ENCODE assay signal across 19 cellular contexts in the genomic region with DNA sequence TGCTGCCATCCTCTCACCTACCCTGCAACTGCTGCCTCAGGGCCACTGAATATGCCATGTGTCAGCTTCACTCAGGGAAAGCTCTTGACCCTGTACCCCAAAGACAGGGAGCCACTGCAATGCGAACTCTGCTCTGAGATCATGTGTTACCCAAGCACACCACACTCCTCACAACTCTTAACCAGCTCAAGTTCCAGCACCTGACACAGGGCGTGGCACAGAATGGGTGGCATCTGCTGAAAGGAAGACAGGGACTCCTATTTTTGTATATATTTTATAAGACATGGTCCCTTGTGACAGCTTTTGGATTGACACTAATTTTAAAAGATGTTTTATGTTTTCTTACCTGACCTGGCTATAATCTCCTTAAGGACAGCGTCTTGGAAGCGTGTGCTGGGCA. TPM values are rescaled to one million over a fixed set of nuclear protein-coding genes. Genes with fewer than 3 reads are reported as not detected.
DNase-seq lines count a peak whose midpoint lies in the region; ATAC-seq and TF ChIP-seq lines count a peak whose summit lies in the region.
"Had no signal": no experiment of that assay in that cellular context is flagged by ENCODE, and none has a peak within 500 bp of the region (broad histone marks: within the 10 kb centered on the region; RNA-seq: fewer than 3 reads in every experiment).

No MANE protein-coding gene starts in this region.

- no peak for DNase-seq in activated CD8-positive, alpha-beta memory T cell treated with anti-CD3 and anti-CD28 coated beads, Interleukin-2, amount 10 ng/mL, durations not matched to agents 7 days and 5 days
- DNase-seq in activated CD8-positive, alpha-beta memory T cell treated with anti-CD3 and anti-CD28 coated beads for 24 hours, result no peak
- peak in 2 of 3 donors; percentile 61 to 73 for DNase-seq in Peyer's patch
- no peak for DNase-seq in endothelial cell (ENCODE audit: low spot score)
- DNase-seq in progenitor cell of endocrine pancreas (ENCODE audit: low spot score, unreplicated experiment), result no peak
- DNase-seq: ACHN; GF-D8; NCI-H187 treated with DMSO at 0.1 percent for 48 hours; NCI-H526; stimulated activated CD4-positive, alpha-beta T cell treated with anti-CD3 and anti-CD28 coated beads, Interleukin-2, amount 100 ng/mL, for 48 hours; stimulated activated CD8-positive, alpha-beta memory T cell treated with anti-CD3 and anti-CD28 coated beads, Interleukin-4, amount 100 ng/mL, for 48 hours had no signal

- no peaks in the 10 kb centered on the region for H3K27me3 Mint-ChIP-seq in activated CD8-positive, alpha-beta memory T cell treated with anti-CD3 and anti-CD28 coated beads, Interleukin-2, amount 10 ng/mL, durations not matched to agents 7 days and 5 days
- H3K27me3 Mint-ChIP-seq in endothelial cell (ENCODE audit: unreplicated experiment) (peaks cover 15% of the 10 kb centered on the region), progenitor cell of endocrine pancreas (no peaks in the 10 kb centered on the region)

- CTCF ChIA-PET in activated CD8-positive, alpha-beta memory T cell treated with anti-CD3 and anti-CD28 coated beads, Interleukin-2, amount 10 ng/mL, durations not matched to agents 7 days and 5 days (lab: Charles Lee), result interaction anchor here (0.9 to 1.6 kb wide), 2 partner anchors 10 to 13 kb away, joined by 3 to 4 read pairs; no protein-coding TSS in a partner anchor

- peak overlapping the region; percentile 16 for H3K27ac Mint-ChIP-seq in activated CD8-positive, alpha-beta memory T cell treated with anti-CD3 and anti-CD28 coated beads, Interleukin-2, amount 10 ng/mL, durations not matched to agents 7 days and 5 days
- peak overlapping the region; percentile 38 for H3K27ac Mint-ChIP-seq in endothelial cell (ENCODE audit: unreplicated experiment)
- H3K27ac Mint-ChIP-seq in progenitor cell of endocrine pancreas, result peak overlapping the region; percentile 72

- H3K4me3 ChIP-seq in Peyer's patch, result no peak overlapping the region
- H3K4me3 ChIP-seq: tibial nerve had no signal

- H3K9me3 ChIP-seq in Peyer's patch, result no peaks in the 10 kb centered on the region
- H3K9me3 ChIP-seq: tibial nerve had no signal

- no peak overlapping the region for H3K4me3 Mint-ChIP-seq in activated CD8-positive, alpha-beta memory T cell treated with anti-CD3 and anti-CD28 coated beads, Interleukin-2, amount 10 ng/mL, durations not matched to agents 7 days and 5 days
- H3K4me3 Mint-ChIP-seq in endothelial cell (ENCODE audit: unreplicated experiment), result no peak overlapping the region
- H3K4me3 Mint-ChIP-seq in progenitor cell of endocrine pancreas (ENCODE audit: low read depth), result no peak overlapping the region
- H3K4me3 Mint-ChIP-seq: WTC11 had no signal

- TF ChIP-seq POLR2A in Peyer's patch (IDR thresholded peaks at IDR 0.05), result no peak

- H3K27ac ChIP-seq in Peyer's patch, result peak overlapping the region in 2 of 4 donors; percentile 18 to 65
- H3K27ac ChIP-seq: tibial nerve had no signal

- no peaks in the 10 kb centered on the region for H3K27me3 ChIP-seq in Peyer's patch
- H3K27me3 ChIP-seq: tibial nerve had no signal

- no peak for TF ChIP-seq CTCF in Peyer's patch (IDR thresholded peaks at IDR 0.05)
- no peak for TF ChIP-seq CTCF in endothelial cell (IDR thresholded peaks at IDR 0.05; ENCODE audit: unreplicated experiment)
- TF ChIP-seq CTCF in progenitor cell of endocrine pancreas (IDR thresholded peaks at IDR 0.05; ENCODE audit: unreplicated experiment), result no peak

- peaks cover 0 to 44% (median 2%) of the 10 kb centered on the region in 4 donors for H3K4me1 ChIP-seq in Peyer's patch

- ATAC-seq in activated CD8-positive, alpha-beta memory T cell treated with anti-CD3 and anti-CD28 coated beads, Interleukin-2, amount 10 ng/mL, durations not matched to agents 7 days and 5 days, result no peak
- ATAC-seq in HG03025 (IDR thresholded peaks at IDR 0.05; ENCODE audit: low FRiP score, unreplicated experiment), result no peak
- no peak for ATAC-seq in HG02623 (IDR thresholded peaks at IDR 0.05; ENCODE audit: unreplicated experiment)
- ATAC-seq in HG03175 (IDR thresholded peaks at IDR 0.05; ENCODE audit: unreplicated experiment), result no peak
- ATAC-seq: sciatic nerve, WTC11 had no signal

- peaks cover 0 to 73% (median 0%) of the 10 kb centered on the region in 3 donors for H3K36me3 ChIP-seq in Peyer's patch

- peaks cover 38% of the 10 kb centered on the region for H3K36me3 Mint-ChIP-seq in activated CD8-positive, alpha-beta memory T cell treated with anti-CD3 and anti-CD28 coated beads, Interleukin-2, amount 10 ng/mL, durations not matched to agents 7 days and 5 days
- H3K36me3 Mint-ChIP-seq in endothelial cell (ENCODE audit: low read depth, unreplicated experiment), result peaks cover 19% of the 10 kb centered on the region
- peaks cover 29% of the 10 kb centered on the region for H3K36me3 Mint-ChIP-seq in progenitor cell of endocrine pancreas (ENCODE audit: insufficient read depth)

- no peaks in the 10 kb centered on the region for H3K9me3 Mint-ChIP-seq in activated CD8-positive, alpha-beta memory T cell treated with anti-CD3 and anti-CD28 coated beads, Interleukin-2, amount 10 ng/mL, durations not matched to agents 7 days and 5 days (ENCODE audit: low read depth)
- H3K9me3 Mint-ChIP-seq in endothelial cell (ENCODE audit: unreplicated experiment) (no peaks in the 10 kb centered on the region), progenitor cell of endocrine pancreas (ENCODE audit: low read depth) (no peaks in the 10 kb centered on the region)
- H3K9me3 Mint-ChIP-seq: WTC11 had no signal

- peaks cover 18% of the 10 kb centered on the region for H3K4me1 Mint-ChIP-seq in activated CD8-positive, alpha-beta memory T cell treated with anti-CD3 and anti-CD28 coated beads, Interleukin-2, amount 10 ng/mL, durations not matched to agents 7 days and 5 days
- H3K4me1 Mint-ChIP-seq in endothelial cell (ENCODE audit: unreplicated experiment) (peaks cover 16% of the 10 kb centered on the region), progenitor cell of endocrine pancreas (ENCODE audit: low read depth) (no peaks in the 10 kb centered on the region)

RNA-seq across cellular contexts. Expression of a gene that starts 10.7 kb away (rescaled TPM):
- 100 to 1,000 TPM; 117 to 120 TPM for total RNA-seq in activated CD8-positive, alpha-beta memory T cell treated with anti-CD3 and anti-CD28 coated beads, Interleukin-2, amount 10 ng/mL, durations not matched to agents 7 days and 5 days
- total RNA-seq in Peyer's patch, result 100 to 1,000 TPM; 180 to 441 (median 280) TPM
- 53.1 TPM for total RNA-seq in endothelial cell (ENCODE audit: unreplicated experiment)
- total RNA-seq in progenitor cell of endocrine pancreas, result 113 and 123 TPM in 2 replicates

RNA-seq across cellular contexts. Expression of a gene that starts 17.5 kb away (rescaled TPM):
- total RNA-seq in activated CD8-positive, alpha-beta memory T cell treated with anti-CD3 and anti-CD28 coated beads, Interleukin-2, amount 10 ng/mL, durations not matched to agents 7 days and 5 days, result 100 to 1,000 TPM; 268 to 391 TPM
- total RNA-seq in Peyer's patch (100 to 1,000 TPM in 1 of 4 donors, 10 to 100 TPM in 3; 74.8 to 135 (median 81.4) TPM), endothelial cell (ENCODE audit: unreplicated experiment) (162 TPM), progenitor cell of endocrine pancreas (214 and 223 TPM in 2 replicates)

RNA-seq across cellular contexts. Expression of a gene that starts 34.7 kb away (rescaled TPM):
- not detected for total RNA-seq in activated CD8-positive, alpha-beta memory T cell treated with anti-CD3 and anti-CD28 coated beads, Interleukin-2, amount 10 ng/mL, durations not matched to agents 7 days and 5 days
- total RNA-seq in Peyer's patch (not detected), endothelial cell (ENCODE audit: unreplicated experiment) (not detected), progenitor cell of endocrine pancreas (not detected in 2 replicates)
- total RNA-seq: HT-29, liver, sciatic nerve, tibial nerve, WTC11 had no signal

Comparison
In these comparisons a context has a peak if more than half of its experiments do, and no peak if none do; other contexts are left out.
1. DNase-seq: peak in Peyer's patch (2 of 3); none in activated CD8-positive, alpha-beta memory T cell treated with anti-CD3 and anti-CD28 coated beads, Interleukin-2, amount 10 ng/mL, durations not matched to agents 7 days and 5 days (single experiment), activated CD8-positive, alpha-beta memory T cell treated with anti-CD3 and anti-CD28 coated beads for 24 hours (single experiment), endothelial cell (single experiment) and progenitor cell of endocrine pancreas (single experiment).
2. H3K27ac Mint-ChIP-seq: peak in every context shown above with its lines; median percentile 72 in progenitor cell of endocrine pancreas; 38 in endothelial cell; 16 in activated CD8-positive, alpha-beta memory T cell treated with anti-CD3 and anti-CD28 coated beads, Interleukin-2, amount 10 ng/mL, durations not matched to agents 7 days and 5 days.